ENCODE assay signal across 1 cellular context in the genomic region with DNA sequence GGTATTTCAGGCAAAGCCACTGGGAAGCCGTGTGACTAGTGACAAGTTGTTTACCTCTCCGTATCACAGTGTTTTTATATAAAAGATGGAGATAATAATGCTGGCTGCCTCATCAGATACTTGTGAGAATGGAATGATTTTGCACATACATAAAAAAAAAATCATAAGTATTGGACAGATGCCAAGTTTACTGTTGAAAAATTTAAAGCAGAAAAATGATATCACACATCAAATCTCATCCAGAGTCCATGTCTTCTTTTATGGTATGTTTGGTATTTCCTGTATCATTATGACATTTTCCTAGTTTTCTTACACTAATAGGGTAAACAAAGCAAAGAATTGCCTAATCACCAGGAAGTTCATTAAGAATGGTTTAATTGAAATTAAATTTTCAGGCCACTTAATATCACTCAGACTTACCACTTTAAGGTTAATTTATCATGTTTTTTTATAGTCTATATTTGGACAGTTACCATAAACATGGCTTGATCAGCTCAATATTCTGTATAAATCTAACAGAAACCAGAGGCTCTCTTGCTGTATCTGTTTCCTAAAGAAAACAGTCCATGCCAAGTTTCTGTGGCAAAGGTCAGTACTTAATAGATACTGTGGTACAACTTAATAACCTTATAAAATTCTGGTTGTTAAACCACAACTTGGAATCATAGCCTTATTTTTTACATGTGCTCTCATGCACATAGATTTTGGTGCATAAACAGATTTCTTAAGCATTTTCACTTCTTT.
TF ChIP-seq lines count a peak whose summit lies in the region.

No MANE protein-coding gene starts in this region.

TF ChIP-seq in H1, 55 proteins besides CTCF, POLR2A, EP300 and RAD21:
- TF ChIP-seq KDM4A (IDR thresholded peaks at IDR 0.05; ENCODE audit: low read depth, low read length, severe bottlenecking) (no peak), RXRA (IDR thresholded peaks at IDR 0.05; ENCODE audit: insufficient read depth, low read depth, low read length) (no peak), SIRT6 (IDR thresholded peaks at IDR 0.05; ENCODE audit: low read length) (no peak), SAP30 (IDR thresholded peaks at IDR 0.05; ENCODE audit: insufficient read depth, insufficient replicate concordance, low read length) (no peak), JUND (IDR thresholded peaks at IDR 0.05; ENCODE audit: low read length) (no peak), POLR2AphosphoS5 (IDR thresholded peaks at IDR 0.05; ENCODE audit: low read depth, low read length) (no peak), POU5F1 (IDR thresholded peaks at IDR 0.05; ENCODE audit: low read depth, low read length) (no peak), RBBP5 (IDR thresholded peaks at IDR 0.05; ENCODE audit: borderline replicate concordance, low read depth, low read length) (no peak), CBX5 (IDR thresholded peaks at IDR 0.05; ENCODE audit: low read depth, low read length) (no peak), EZH2 (IDR thresholded peaks at IDR 0.05; ENCODE audit: low read depth, low read length, severe bottlenecking) (no peak), BACH1 (IDR thresholded peaks at IDR 0.05; ENCODE audit: low read length) (no peak), PHF8 (conservative IDR thresholded peaks at IDR 0.05; ENCODE audit: low read depth, low read length) (no peak), BRCA1 (IDR thresholded peaks at IDR 0.05; ENCODE audit: low read depth, low read length) (no peak), TCF12 (IDR thresholded peaks at IDR 0.05; ENCODE audit: low read depth, low read length) (no peak)
- TF ChIP-seq, protein P1, sequence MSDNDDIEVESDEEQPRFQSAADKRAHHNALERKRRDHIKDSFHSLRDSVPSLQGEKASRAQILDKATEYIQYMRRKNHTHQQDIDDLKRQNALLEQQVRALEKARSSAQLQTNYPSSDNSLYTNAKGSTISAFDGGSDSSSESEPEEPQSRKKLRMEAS (IDR thresholded peaks at IDR 0.05) = no peak
- TF ChIP-seq, protein P2, sequence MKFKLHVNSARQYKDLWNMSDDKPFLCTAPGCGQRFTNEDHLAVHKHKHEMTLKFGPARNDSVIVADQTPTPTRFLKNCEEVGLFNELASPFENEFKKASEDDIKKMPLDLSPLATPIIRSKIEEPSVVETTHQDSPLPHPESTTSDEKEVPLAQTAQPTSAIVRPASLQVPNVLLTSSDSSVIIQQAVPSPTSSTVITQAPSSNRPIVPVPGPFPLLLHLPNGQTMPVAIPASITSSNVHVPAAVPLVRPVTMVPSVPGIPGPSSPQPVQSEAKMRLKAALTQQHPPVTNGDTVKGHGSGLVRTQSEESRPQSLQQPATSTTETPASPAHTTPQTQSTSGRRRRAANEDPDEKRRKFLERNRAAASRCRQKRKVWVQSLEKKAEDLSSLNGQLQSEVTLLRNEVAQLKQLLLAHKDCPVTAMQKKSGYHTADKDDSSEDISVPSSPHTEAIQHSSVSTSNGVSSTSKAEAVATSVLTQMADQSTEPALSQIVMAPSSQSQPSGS (IDR thresholded peaks at IDR 0.05; ENCODE audit: low read length) = no peak
